Comparison of ENCODE assay signal across 8 cellular contexts in genomic region chr2:67204349-67204748, GRCh38.
"Had no signal": no experiment of that assay in that cellular context is flagged by ENCODE, and none has a peak within 500 bp of the region (broad histone marks: within the 10 kb centered on the region; RNA-seq: fewer than 3 reads in every experiment).

No MANE protein-coding gene starts in this region.

- FAIRE-seq: G401.6, GM12878, GM12891, GM12892, GM18507, GM19239 had no signal

- H3K4me3 ChIP-seq: GM12878 had no signal

- ATAC-seq: GM12878 had no signal

- DNase-seq: GDM1, GF-D8 had no signal
